30 cellular contexts compared by ENCODE assay signal in genomic region chr4:91340843-91341242, GRCh38.
"Had no signal": no experiment of that assay in that cellular context is flagged by ENCODE, and none has a peak within 500 bp of the region (broad histone marks: within the 10 kb centered on the region; RNA-seq: fewer than 3 reads in every experiment).

No MANE protein-coding gene starts in this region.

- H3K4me3 ChIP-seq: adrenal gland, ascending aorta, body of pancreas, breast epithelium, cardiac muscle cell had no signal

- H3K27ac ChIP-seq: adrenal gland, ascending aorta, body of pancreas, brain microvascular endothelial cell, breast epithelium, cardiac muscle cell had no signal

- DNase-seq: activated effector memory CD4-positive, alpha-beta T cell treated with anti-CD3 and anti-CD28 coated beads, Interleukin-2, amount 50 U/mL, for 16 hours; activated effector memory CD4-positive, alpha-beta T cell treated with Interleukin-2 at 50 U/mL for 16 hours; activated gamma-delta T cell; activated gamma-delta T cell treated with Interleukin-2 at 50 U/mL for 16 hours; activated naive CD4-positive, alpha-beta T cell; activated naive CD4-positive, alpha-beta T cell treated with anti-CD3 and anti-CD28 coated beads for 36 hours; activated naive CD4-positive, alpha-beta T cell treated with anti-CD3 and anti-CD28 coated beads, Interleukin-2, amount 10 ng/mL, durations not matched to agents 7 days and 5 days; activated naive CD4-positive, alpha-beta T cell treated with anti-CD3 and anti-CD28 coated beads, Interleukin-2, amount 50 U/mL, for 16 hours; activated naive CD4-positive, alpha-beta T cell treated with Interleukin-2 at 50 U/mL for 16 hours; activated naive CD8-positive, alpha-beta T cell treated with anti-CD3 and anti-CD28 coated beads for 36 hours; activated naive CD8-positive, alpha-beta T cell treated with anti-CD3 and anti-CD28 coated beads, Interleukin-2, amount 10 ng/mL, durations not matched to agents 7 days and 5 days; activated naive CD8-positive, alpha-beta T cell treated with anti-CD3 and anti-CD28 coated beads, Interleukin-2, amount 50 U/mL, for 24 hours; activated T-cell treated with anti-CD3 and anti-CD28 coated beads, Interleukin-2, amount 50 U/mL, for 4 hours; activated T-cell treated with anti-CD3 and anti-CD28 coated beads, Interleukin-2, amount 50 U/mL, for 48 hours; activated T-cell treated with anti-CD3 and anti-CD28 coated beads, Interleukin-2, amount 50 U/mL, for 72 hours; adrenal gland; amniotic stem cell; amygdala; anterior cingulate cortex; aorta; body of pancreas; brain microvascular endothelial cell; caudate nucleus; central memory CD4-positive, alpha-beta T cell; cerebellar nuclear complex had no signal

- H3K9me3 ChIP-seq: adrenal gland, ascending aorta, body of pancreas, breast epithelium had no signal

- ATAC-seq: activated naive CD4-positive, alpha-beta T cell treated with anti-CD3 and anti-CD28 coated beads, Interleukin-2, amount 50 U/mL, for 72 hours; activated naive CD8-positive, alpha-beta T cell treated with anti-CD3 and anti-CD28 coated beads, Interleukin-2, amount 50 U/mL, for 24 hours; activated T-cell treated with anti-CD3 and anti-CD28 coated beads, Interleukin-2, amount 50 U/mL, for 4 hours; activated T-cell treated with anti-CD3 and anti-CD28 coated beads, Interleukin-2, amount 50 U/mL, for 72 hours; activated T-helper 17 cell treated with anti-CD3 and anti-CD28 coated beads, Interleukin-2, amount 50 U/mL, for 72 hours; body of pancreas had no signal

- H3K27me3 ChIP-seq: adrenal gland, ascending aorta, body of pancreas, brain microvascular endothelial cell, breast epithelium, cardiac muscle cell had no signal

- H3K4me1 ChIP-seq: adrenal gland, ascending aorta, body of pancreas, breast epithelium had no signal

- H3K36me3 ChIP-seq: adrenal gland, ascending aorta, brain microvascular endothelial cell, breast epithelium, cardiac muscle cell had no signal
